ENCODE assay signal across 29 cellular contexts in genomic region chr1:34663031-34663430, GRCh38.
DNase-seq lines count a peak whose midpoint lies in the region; ATAC-seq, FAIRE-seq and TF ChIP-seq lines count a peak whose summit lies in the region.
"Had no signal": no experiment of that assay in that cellular context is flagged by ENCODE, and none has a peak within 500 bp of the region (broad histone marks: within the 10 kb centered on the region; RNA-seq: fewer than 3 reads in every experiment).

No MANE protein-coding gene starts in this region.

- H3K9me3 ChIP-seq in HepG2 (ENCODE audit: low read length), result no peaks in the 10 kb centered on the region
- no peaks in the 10 kb centered on the region for H3K9me3 ChIP-seq in right lobe of liver
- no peaks in the 10 kb centered on the region for H3K9me3 ChIP-seq in small intestine (ENCODE audit: control insufficient read depth, low read depth)
- H3K9me3 ChIP-seq: Peyer's patch, SJCRH30 had no signal

- no peak for TF ChIP-seq CTCF in HepG2 (CRISPR knock-in tag; IDR thresholded peaks at IDR 0.05)
- no peak for TF ChIP-seq CTCF in right lobe of liver (IDR thresholded peaks at IDR 0.05)
- TF ChIP-seq CTCF in bronchial epithelial cell (IDR thresholded peaks at IDR 0.05; ENCODE audit: insufficient read depth, low read length, severe bottlenecking), result no peak

- peak; percentile 38 for DNase-seq in DMS53 (lab: John Stamatoyannopoulos, UW)
- no peak for DNase-seq in DMS53 treated with DMSO at 0.1 percent for 48 hours (lab: John Stamatoyannopoulos, UW; ENCODE audit: unreplicated experiment)
- no peak for DNase-seq in HepG2 (ENCODE audit: low spot score)
- no peak for DNase-seq in right lobe of liver
- no peak for DNase-seq in bronchial epithelial cell (ENCODE audit: low read depth)
- no peak for DNase-seq in small intestine
- no peak for DNase-seq in RKO (ENCODE audit: low spot score)
- DNase-seq in activated CD8-positive, alpha-beta T cell treated with anti-CD3 and anti-CD28 coated beads, Interleukin-2, amount 10 ng/mL, durations not matched to agents 7 days and 5 days, result no peak
- DNase-seq: Calu3; CD8-positive, alpha-beta memory T cell; DMS153; EL; GDM1; GM23248; H7; KBM-7; NCI-H1694; NCI-H2029 treated with DMSO at 0.1 percent for 48 hours; NCI-H2171; NCI-H226; NCI-H524; NCI-H748 treated with DMSO at 0.1 percent for 48 hours; Peyer's patch; SJCRH30 had no signal

- no peak overlapping the region for H3K4me2 ChIP-seq in HepG2 (ENCODE audit: low read depth, low read length)

- H3K4me1 Mint-ChIP-seq in activated CD8-positive, alpha-beta T cell treated with anti-CD3 and anti-CD28 coated beads, Interleukin-2, amount 10 ng/mL, durations not matched to agents 7 days and 5 days (ENCODE audit: low read depth), result no peaks in the 10 kb centered on the region
- H3K4me1 Mint-ChIP-seq: B cell; CD8-positive, alpha-beta memory T cell had no signal

- TF ChIP-seq POLR2A in HepG2 (IDR thresholded peaks at IDR 0.05; ENCODE audit: insufficient read depth in 1 of 2, low read depth in 2 of 2, low read length in 2 of 2), result no peak
- no peak for TF ChIP-seq POLR2A in right lobe of liver (IDR thresholded peaks at IDR 0.05)

- no peak overlapping the region for H3K27ac Mint-ChIP-seq in activated CD8-positive, alpha-beta T cell treated with anti-CD3 and anti-CD28 coated beads, Interleukin-2, amount 10 ng/mL, durations not matched to agents 7 days and 5 days
- H3K27ac Mint-ChIP-seq: B cell; CD8-positive, alpha-beta memory T cell had no signal

- in situ Hi-C loops in HepG2 (cut with HindIII; ENCODE audit: extremely low pct_ligation_motif_present, low pct_unique_long_range_greater_than_20kb), result no loop called here

- no TSS peak for BruUV-seq in HepG2 (replicated peaks; lab: Mats Ljungman, UMichigan)

- no peaks in the 10 kb centered on the region for H4K20me1 ChIP-seq in HepG2 (ENCODE audit: insufficient read depth, low read length)

- H2AFZ ChIP-seq in HepG2 (ENCODE audit: low read length), result no peak overlapping the region
- H2AFZ ChIP-seq: GM23248 had no signal

- peaks cover 9% of the 10 kb centered on the region for H3K27me3 Mint-ChIP-seq in activated CD8-positive, alpha-beta T cell treated with anti-CD3 and anti-CD28 coated beads, Interleukin-2, amount 10 ng/mL, durations not matched to agents 7 days and 5 days (ENCODE audit: low read depth)

- no peaks in the 10 kb centered on the region for H3K36me3 ChIP-seq in HepG2 (replicated peaks in 1 of 2; ENCODE audit: control insufficient read depth in 1 of 2, insufficient read depth in 2 of 2, low read length in 2 of 2)
- no peaks in the 10 kb centered on the region for H3K36me3 ChIP-seq in right lobe of liver
- H3K36me3 ChIP-seq in bronchial epithelial cell (ENCODE audit: control insufficient read depth, insufficient read depth, low read length), result no peaks in the 10 kb centered on the region
- no peaks in the 10 kb centered on the region for H3K36me3 ChIP-seq in small intestine (ENCODE audit: control insufficient read depth in 2 of 2, insufficient read depth in 2 of 2, low read length in 2 of 2)
- H3K36me3 ChIP-seq: Peyer's patch, SJCRH30 had no signal

- H3K4me3 ChIP-seq in HepG2 (replicated peaks in 1 of 3; ENCODE audit: insufficient read depth in 1 of 3, low read depth in 2 of 3, low read length in 3 of 3), result no peak overlapping the region
- H3K4me3 ChIP-seq in right lobe of liver, result no peak overlapping the region
- H3K4me3 ChIP-seq in bronchial epithelial cell (ENCODE audit: low read depth, low read length), result no peak overlapping the region
- no peak overlapping the region for H3K4me3 ChIP-seq in small intestine (ENCODE audit: low read depth in 1 of 2, low read length in 2 of 2)
- H3K4me3 ChIP-seq: GM12878, GM23248, Peyer's patch, SJCRH30 had no signal

- CTCF ChIA-PET in HepG2 (lab: Yijun Ruan, JAX; ENCODE audit: low intra/inter-chr PET ratio, low total read pairs), result no interaction called here
- CTCF ChIA-PET in activated CD8-positive, alpha-beta T cell treated with anti-CD3 and anti-CD28 coated beads, Interleukin-2, amount 10 ng/mL, durations not matched to agents 7 days and 5 days (lab: Charles Lee), result no interaction called here

- H3K79me2 ChIP-seq in HepG2 (ENCODE audit: insufficient read depth, low read length), result no peaks in the 10 kb centered on the region

- H3K27ac ChIP-seq in HepG2 (ENCODE audit: extremely low read length, insufficient read depth, low read length) (no peak overlapping the region), right lobe of liver (no peak overlapping the region), small intestine (ENCODE audit: low read depth in 1 of 2, low read length in 1 of 2) (no peak overlapping the region)
- H3K27ac ChIP-seq: 22Rv1, C4-2B, GM23248, Peyer's patch, SJCRH30 had no signal

- H3K4me1 ChIP-seq in HepG2 (ENCODE audit: insufficient read depth, low read length) (no peaks in the 10 kb centered on the region), right lobe of liver (no peaks in the 10 kb centered on the region), small intestine (ENCODE audit: control insufficient read depth in 2 of 2, insufficient read depth in 1 of 2, low read depth in 1 of 2, low read length in 1 of 2) (no peaks in the 10 kb centered on the region)
- H3K4me1 ChIP-seq: Peyer's patch, SJCRH30 had no signal

- intact Hi-C loops in HepG2 (cut with micrococcal nuclease; ENCODE audit: unreplicated experiment) (no loop called here), right lobe of liver (cut with DNase I) (no loop called here)

- TF ChIP-seq RAD21 in HepG2 (CRISPR knock-in tag; IDR thresholded peaks at IDR 0.05), result no peak

- no peaks in the 10 kb centered on the region for H3K9me3 Mint-ChIP-seq in activated CD8-positive, alpha-beta T cell treated with anti-CD3 and anti-CD28 coated beads, Interleukin-2, amount 10 ng/mL, durations not matched to agents 7 days and 5 days (ENCODE audit: insufficient read depth)
- H3K9me3 Mint-ChIP-seq: CD8-positive, alpha-beta memory T cell had no signal

- FAIRE-seq in HepG2 (lab: Jason Lieb, UNC) (no peak), bronchial epithelial cell (lab: Jason Lieb, UNC) (peak; percentile 32), small intestine (lab: Jason Lieb, UNC) (no peak)
- FAIRE-seq: GM12878 had no signal

- no peak overlapping the region for H3K9ac ChIP-seq in HepG2 (ENCODE audit: insufficient read depth, low read depth, low read length)
- H3K9ac ChIP-seq: GM23248 had no signal

- no peak for ATAC-seq in HepG2
- ATAC-seq in right lobe of liver, result no peak
- ATAC-seq in activated CD8-positive, alpha-beta T cell treated with anti-CD3 and anti-CD28 coated beads, Interleukin-2, amount 10 ng/mL, durations not matched to agents 7 days and 5 days, result no peak
- ATAC-seq: GM12878, SK-N-SH treated with all-trans-retinoic acid at 6 μM for 48 hours had no signal

- TF ChIP-seq EP300 in HepG2 (IDR thresholded peaks at IDR 0.05; ENCODE audit: low read depth in 2 of 2, low read length in 2 of 2) (no peak), HepG2 (CRISPR knock-in tag; IDR thresholded peaks at IDR 0.05; ENCODE audit: borderline replicate concordance) (no peak)

- POLR2A ChIA-PET in HepG2 (lab: Yijun Ruan, JAX), result no interaction called here
- POLR2A ChIA-PET in activated CD8-positive, alpha-beta T cell treated with anti-CD3 and anti-CD28 coated beads, Interleukin-2, amount 10 ng/mL, durations not matched to agents 7 days and 5 days (lab: Charles Lee), result no interaction called here

- H3K36me3 Mint-ChIP-seq in activated CD8-positive, alpha-beta T cell treated with anti-CD3 and anti-CD28 coated beads, Interleukin-2, amount 10 ng/mL, durations not matched to agents 7 days and 5 days (ENCODE audit: low read depth), result no peaks in the 10 kb centered on the region
- H3K36me3 Mint-ChIP-seq: CD8-positive, alpha-beta memory T cell had no signal

- H3K27me3 ChIP-seq in HepG2 (ENCODE audit: control insufficient read depth in 1 of 2, insufficient read depth in 2 of 2, low read length in 2 of 2), result no peaks in the 10 kb centered on the region; a peak in 1 of 5 replicates
- no peaks in the 10 kb centered on the region for H3K27me3 ChIP-seq in right lobe of liver
- H3K27me3 ChIP-seq in bronchial epithelial cell (ENCODE audit: control insufficient read depth, insufficient read depth, low read length), result no peaks in the 10 kb centered on the region
- peaks cover 0 to 2% of the 10 kb centered on the region in 2 donors for H3K27me3 ChIP-seq in small intestine (ENCODE audit: control insufficient read depth in 2 of 2, insufficient read depth in 2 of 2, low read length in 2 of 2)
- H3K27me3 ChIP-seq: Peyer's patch, SJCRH30 had no signal

- H3K4me3 Mint-ChIP-seq in activated CD8-positive, alpha-beta T cell treated with anti-CD3 and anti-CD28 coated beads, Interleukin-2, amount 10 ng/mL, durations not matched to agents 7 days and 5 days, result no peak overlapping the region
- H3K4me3 Mint-ChIP-seq: B cell; CD8-positive, alpha-beta memory T cell had no signal

TF ChIP-seq in HepG2, 621 proteins besides CTCF, POLR2A, EP300 and RAD21:
- TF ChIP-seq TMF1 (CRISPR knock-in tag; IDR thresholded peaks at IDR 0.05; ENCODE audit: low read depth), result no peak
- TF ChIP-seq HNF4A (CRISPR knock-in tag; IDR thresholded peaks at IDR 0.05), result 0 out of 2 replicates have a peak, but pooled peaks have one; percentile 10
- TF ChIP-seq, protein P1, sequence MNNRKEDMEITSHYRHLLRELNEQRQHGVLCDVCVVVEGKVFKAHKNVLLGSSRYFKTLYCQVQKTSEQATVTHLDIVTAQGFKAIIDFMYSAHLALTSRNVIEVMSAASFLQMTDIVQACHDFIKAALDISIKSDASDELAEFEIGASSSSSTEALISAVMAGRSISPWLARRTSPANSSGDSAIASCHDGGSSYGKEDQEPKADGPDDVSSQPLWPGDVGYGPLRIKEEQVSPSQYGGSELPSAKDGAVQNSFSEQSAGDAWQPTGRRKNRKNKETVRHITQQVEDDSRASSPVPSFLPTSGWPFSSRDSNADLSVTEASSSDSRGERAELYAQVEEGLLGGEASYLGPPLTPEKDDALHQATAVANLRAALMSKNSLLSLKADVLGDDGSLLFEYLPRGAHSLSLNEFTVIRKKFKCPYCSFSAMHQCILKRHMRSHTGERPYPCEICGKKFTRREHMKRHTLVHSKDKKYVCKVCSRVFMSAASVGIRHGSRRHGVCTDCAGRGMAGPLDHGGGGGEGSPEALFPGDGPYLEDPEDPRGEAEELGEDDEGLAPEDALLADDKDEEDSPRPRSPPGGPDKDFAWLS (CRISPR knock-in tag; IDR thresholded peaks at IDR 0.05; ENCODE audit: borderline replicate concordance), result no peak
- TF ChIP-seq U2AF1 (optimal IDR thresholded peaks at IDR 0.05; ENCODE audit: low read depth, low read length), result no peak
